ENCODE assay signal across 1 cellular context in genomic region chr11:124672531-124673215, GRCh38.
TF ChIP-seq lines count a peak whose summit lies in the region.

No MANE protein-coding gene starts in this region.

TF ChIP-seq in liver, 16 proteins besides CTCF, POLR2A, EP300 and RAD21 (continued from another document):
- TF ChIP-seq ZBTB33 (IDR thresholded peaks at IDR 0.05) = no peak
- no peak for TF ChIP-seq FOXA2 (IDR thresholded peaks at IDR 0.05)
TF ChIP-seq in liver: peak in this region for 0.
